Comparison of ENCODE assay signal across 21 cellular contexts in genomic region chr22:39214006-39214382, GRCh38. TPM values are rescaled to one million over a fixed set of nuclear protein-coding genes. Genes with fewer than 3 reads are reported as not detected.
DNase-seq lines count a peak whose midpoint lies in the region; ATAC-seq and TF ChIP-seq lines count a peak whose summit lies in the region.
"Had no signal": no experiment of that assay in that cellular context is flagged by ENCODE, and none has a peak within 500 bp of the region (broad histone marks: within the 10 kb centered on the region; RNA-seq: fewer than 3 reads in every experiment).

No MANE protein-coding gene starts in this region.

- peak overlapping the region; percentile 39 for H3K4me3 Mint-ChIP-seq in type B pancreatic cell
- H3K4me3 Mint-ChIP-seq in activated T-cell treated with anti-CD3 and anti-CD28 coated beads, Interleukin-2, amount 50 U/mL, for 4 hours: no peak overlapping the region
- H3K4me3 Mint-ChIP-seq: activated naive CD4-positive, alpha-beta T cell treated with anti-CD3 and anti-CD28 coated beads, Interleukin-2, amount 10 ng/mL, durations not matched to agents 7 days and 5 days; stimulated activated memory B cell treated with anti-CD40 and anti-IgM and Interleukin-4, amounts not matched to agents 10 μg/mL and 1 μg/mL and 100 μg/mL, for 72 hours had no signal

- H2AFZ ChIP-seq in mammary epithelial cell (ENCODE audit: low read depth, low read length) (no peak overlapping the region), Karpas-422 (ENCODE audit: low read length) (no peak overlapping the region)

- H3K79me2 ChIP-seq in mammary epithelial cell (ENCODE audit: insufficient read depth, low read length) (no peaks in the 10 kb centered on the region), Karpas-422 (ENCODE audit: low read length) (no peaks in the 10 kb centered on the region)

- 1% methylated on average over 9 of the region's 9 CpGs for WGBS in mammary epithelial cell (ENCODE audit: low coverage, missing lambda C conversion rate)

- H3K9me2 ChIP-seq in Karpas-422 (replicated peaks; ENCODE audit: insufficient read depth, low read length): no peaks in the 10 kb centered on the region

- peaks cover 5% of the 10 kb centered on the region for H3K9me3 Mint-ChIP-seq in type B pancreatic cell
- no peaks in the 10 kb centered on the region for H3K9me3 Mint-ChIP-seq in activated T-cell treated with anti-CD3 and anti-CD28 coated beads, Interleukin-2, amount 50 U/mL, for 4 hours

- in situ Hi-C loops in mammary epithelial cell (cut with MboI; ENCODE audit: low sequenced_read_pairs in 2 of 2): no loop called here

- H3K9ac ChIP-seq in mammary epithelial cell (ENCODE audit: insufficient read depth, low read length) (peak overlapping the region; percentile 56), Karpas-422 (ENCODE audit: low read length) (no peak overlapping the region)

- peak overlapping the region; percentile 46 for H3K27ac ChIP-seq in mammary epithelial cell (ENCODE audit: insufficient read depth, low read depth, low read length)
- H3K27ac ChIP-seq in lower lobe of right lung: no peak overlapping the region
- no peak overlapping the region for H3K27ac ChIP-seq in Karpas-422 (ENCODE audit: low read length)
- H3K27ac ChIP-seq: 22Rv1, C4-2B, dorsolateral prefrontal cortex, HL-60, left lung, SJSA1 had no signal

- H3K27me3 ChIP-seq in mammary epithelial cell (ENCODE audit: insufficient read depth, low read length) (no peaks in the 10 kb centered on the region), lower lobe of right lung (ENCODE audit: low read depth) (no peaks in the 10 kb centered on the region), Karpas-422 (ENCODE audit: low read length) (no peaks in the 10 kb centered on the region)
- H3K27me3 ChIP-seq: dorsolateral prefrontal cortex, SJSA1 had no signal

- intact Hi-C loops in mammary epithelial cell (cut with micrococcal nuclease) (loop anchor here (2.0 kb wide), 2 partner anchors 25 to 43 kb away; no protein-coding TSS in a partner anchor), lower lobe of right lung (cut with DNase I) (no loop called here)

- peak overlapping the region; percentile 92 for H3K27ac Mint-ChIP-seq in type B pancreatic cell
- H3K27ac Mint-ChIP-seq: activated naive CD4-positive, alpha-beta T cell treated with anti-CD3 and anti-CD28 coated beads, Interleukin-2, amount 10 ng/mL, durations not matched to agents 7 days and 5 days; stimulated activated memory B cell treated with anti-CD40 and anti-IgM and Interleukin-4, amounts not matched to agents 10 μg/mL and 1 μg/mL and 100 μg/mL, for 72 hours had no signal

- H4K20me1 ChIP-seq in mammary epithelial cell (ENCODE audit: insufficient read depth, low read length) (no peaks in the 10 kb centered on the region), Karpas-422 (ENCODE audit: insufficient read depth, low read depth, low read length) (peaks cover 4% of the 10 kb centered on the region; the same call in 1 of the 2 replicates)

- H3K4me2 ChIP-seq in mammary epithelial cell (ENCODE audit: insufficient read depth, low read depth, low read length): peak overlapping the region; percentile 58
- no peak overlapping the region for H3K4me2 ChIP-seq in Karpas-422 (ENCODE audit: low read depth, low read length, poor library complexity, severe bottlenecking)

- no peaks in the 10 kb centered on the region for H3K36me3 Mint-ChIP-seq in type B pancreatic cell
- H3K36me3 Mint-ChIP-seq in activated T-cell treated with anti-CD3 and anti-CD28 coated beads, Interleukin-2, amount 50 U/mL, for 4 hours (ENCODE audit: insufficient read depth): no peaks in the 10 kb centered on the region
- H3K36me3 Mint-ChIP-seq: stimulated activated memory B cell treated with anti-CD40 and anti-IgM and Interleukin-4, amounts not matched to agents 10 μg/mL and 1 μg/mL and 100 μg/mL, for 72 hours had no signal

- H3K36me3 ChIP-seq in mammary epithelial cell (ENCODE audit: insufficient read depth, low read length): no peaks in the 10 kb centered on the region
- no peaks in the 10 kb centered on the region for H3K36me3 ChIP-seq in lower lobe of right lung
- H3K36me3 ChIP-seq in Karpas-422 (ENCODE audit: insufficient read depth, low read length): no peaks in the 10 kb centered on the region
- H3K36me3 ChIP-seq: left lung, SJSA1 had no signal

- CTCF ChIA-PET in mammary epithelial cell (lab: Charles Lee; ENCODE audit: low non-redundant PET): no interaction called here

- dilution Hi-C loops in mammary epithelial cell (cut with HindIII; ENCODE audit: low sequenced_read_pairs): no loop called here

- TF ChIP-seq CTCF in mammary epithelial cell (conservative IDR thresholded peaks at IDR 0.05 in 1 of 2, IDR thresholded peaks at IDR 0.05 in 1 of 2; ENCODE audit: extremely low read depth in 1 of 2, insufficient read depth in 1 of 2, low read depth in 1 of 2, low read length in 2 of 2): no peak
- no peak for TF ChIP-seq CTCF in lower lobe of right lung (IDR thresholded peaks at IDR 0.05)
- TF ChIP-seq CTCF in type B pancreatic cell (conservative IDR thresholded peaks at IDR 0.05): no peak

- DNase-seq in activated effector memory CD4-positive, alpha-beta T cell treated with anti-CD3 and anti-CD28 coated beads, Interleukin-2, amount 50 U/mL, for 16 hours: peak; percentile 37
- no peak for DNase-seq in activated effector memory CD4-positive, alpha-beta T cell treated with Interleukin-2 at 50 U/mL for 16 hours
- DNase-seq in mammary epithelial cell (peak; percentile 31), lower lobe of right lung (peak; percentile 6), type B pancreatic cell (ENCODE audit: extremely low spot score, unreplicated experiment) (no peak), Karpas-422 (no peak)
- no peak for DNase-seq in activated T-cell treated with anti-CD3 and anti-CD28 coated beads, Interleukin-2, amount 50 U/mL, for 4 hours
- no peak for DNase-seq in stimulated activated CD4-positive, alpha-beta T cell treated with anti-CD3 and anti-CD28 coated beads, Interleukin-15, amount 100 ng/mL, for 24 hours
- DNase-seq: activated CD4-positive, alpha-beta T cell treated with anti-CD3 and anti-CD28 coated beads for 4 hours; DMS79 treated with DMSO at 0.1 percent for 48 hours; NCI-H146; NCI-H446; T1000 had no signal

- H3K4me1 ChIP-seq in mammary epithelial cell (ENCODE audit: insufficient read depth, low read length): peaks cover 37% of the 10 kb centered on the region
- no peaks in the 10 kb centered on the region for H3K4me1 ChIP-seq in lower lobe of right lung
- no peaks in the 10 kb centered on the region for H3K4me1 ChIP-seq in Karpas-422 (ENCODE audit: low read length)
- H3K4me1 ChIP-seq: left lung had no signal

- H3K4me1 Mint-ChIP-seq in type B pancreatic cell (ENCODE audit: unreplicated experiment): peaks cover 18% of the 10 kb centered on the region
- peaks cover 3% of the 10 kb centered on the region for H3K4me1 Mint-ChIP-seq in activated T-cell treated with anti-CD3 and anti-CD28 coated beads, Interleukin-2, amount 50 U/mL, for 4 hours (ENCODE audit: low read depth)
- H3K4me1 Mint-ChIP-seq: activated naive CD4-positive, alpha-beta T cell treated with anti-CD3 and anti-CD28 coated beads, Interleukin-2, amount 10 ng/mL, durations not matched to agents 7 days and 5 days had no signal

- H3K9me3 ChIP-seq in mammary epithelial cell (replicated peaks; ENCODE audit: insufficient read depth, low read length) (no peaks in the 10 kb centered on the region), lower lobe of right lung (no peaks in the 10 kb centered on the region), Karpas-422 (ENCODE audit: low read length) (no peaks in the 10 kb centered on the region)
- H3K9me3 ChIP-seq: left lung, SJSA1 had no signal

- peak overlapping the region; percentile 0 to 40 (median 15) for H3K4me3 ChIP-seq in mammary epithelial cell (replicated peaks in 1 of 3; ENCODE audit: insufficient read depth in 1 of 3, low read depth in 2 of 3, low read length in 3 of 3)
- no peak overlapping the region for H3K4me3 ChIP-seq in lower lobe of right lung
- no peak overlapping the region for H3K4me3 ChIP-seq in Karpas-422 (ENCODE audit: low read length)
- H3K4me3 ChIP-seq: dorsolateral prefrontal cortex, left lung, SJSA1 had no signal

- BruUV-seq in mammary epithelial cell (replicated peaks; lab: Mats Ljungman, UMichigan): TSS peak; percentile 73

- no peaks in the 10 kb centered on the region for H3K27me3 Mint-ChIP-seq in type B pancreatic cell
- H3K27me3 Mint-ChIP-seq in activated T-cell treated with anti-CD3 and anti-CD28 coated beads, Interleukin-2, amount 50 U/mL, for 4 hours (ENCODE audit: low read depth): peaks cover 14% of the 10 kb centered on the region

- ATAC-seq in lower lobe of right lung: no peak
- no peak for ATAC-seq in activated T-cell treated with anti-CD3 and anti-CD28 coated beads, Interleukin-2, amount 50 U/mL, for 4 hours
- ATAC-seq: stimulated activated memory B cell treated with anti-CD40 and anti-IgM and Interleukin-4, amounts not matched to agents 10 μg/mL and 1 μg/mL and 100 μg/mL, for 72 hours had no signal

RNA-seq across cellular contexts. Expression of gene PDGFB, which starts 30.8 kb away (rescaled TPM):
- total RNA-seq in mammary epithelial cell (10 to 100 TPM; 11.2 to 29.2 TPM), lower lobe of right lung (30.5 TPM), type B pancreatic cell (ENCODE audit: low replicate concordance) (2.9 and 5.1 TPM in 2 replicates)
- polyA plus RNA-seq in mammary epithelial cell: 9.1 TPM
- polyA minus RNA-seq in mammary epithelial cell: 32.0 TPM
- total RNA-seq in activated T-cell treated with anti-CD3 and anti-CD28 coated beads, Interleukin-2, amount 50 U/mL, for 4 hours: 1 to 10 TPM in 1 of 3 donors, under 1 TPM in 2; 0.35 to 2.1 (median 0.84) TPM
- 0.43 and 2.9 TPM in 2 replicates for total RNA-seq in Karpas-422 (2014; rRNA removed; shearing (Covaris generic); ENCODE audit: low replicate concordance)

Comparison
In these comparisons a context has a peak if more than half of its experiments do, and no peak if none do; other contexts are left out.
1. DNase-seq: peak in activated effector memory CD4-positive, alpha-beta T cell treated with anti-CD3 and anti-CD28 coated beads, Interleukin-2, amount 50 U/mL, for 16 hours (single experiment), mammary epithelial cell (single experiment) and lower lobe of right lung (single experiment); none in activated effector memory CD4-positive, alpha-beta T cell treated with Interleukin-2 at 50 U/mL for 16 hours (single experiment), type B pancreatic cell (single experiment), activated T-cell treated with anti-CD3 and anti-CD28 coated beads, Interleukin-2, amount 50 U/mL, for 4 hours (single experiment), stimulated activated CD4-positive, alpha-beta T cell treated with anti-CD3 and anti-CD28 coated beads, Interleukin-15, amount 100 ng/mL, for 24 hours (single experiment) and Karpas-422 (single experiment).
2. H3K4me3 ChIP-seq: peak in mammary epithelial cell (3 of 3); none in lower lobe of right lung (single experiment) and Karpas-422 (single experiment).